In genomic region chr2:112431587-112432295, GRCh38 we compare ENCODE assay signal across 8 cellular contexts. TPM values are rescaled to one million over a fixed set of nuclear protein-coding genes. Genes with fewer than 3 reads are reported as not detected.
DNase-seq lines count a peak whose midpoint lies in the region; ATAC-seq, FAIRE-seq and TF ChIP-seq lines count a peak whose summit lies in the region.
"Not testable (repeated sequence)": the region's sequence is repeated elsewhere in the genome, so short reads cannot be mapped to it uniquely, and the experiment has no call there.

No MANE protein-coding gene starts in this region.

- WGBS in HepG2 (ENCODE audit: low lambda C conversion rate): 92% methylated on average over 21 of the region's 21 CpGs

- H3K4me1 Mint-ChIP-seq in CD8-positive, alpha-beta T cell (ENCODE audit: low read depth): peaks cover 19% of the 10 kb centered on the region
- peaks cover 12% of the 10 kb centered on the region for H3K4me1 Mint-ChIP-seq in activated CD8-positive, alpha-beta memory T cell treated with anti-CD3 and anti-CD28 coated beads, Interleukin-2, amount 10 ng/mL, durations not matched to agents 7 days and 5 days
- not testable (repeated sequence) for H3K4me1 Mint-ChIP-seq in progenitor cell of endocrine pancreas (ENCODE audit: low read depth)

- H3K9me3 Mint-ChIP-seq in CD8-positive, alpha-beta T cell; activated CD8-positive, alpha-beta memory T cell treated with anti-CD3 and anti-CD28 coated beads, Interleukin-2, amount 10 ng/mL, durations not matched to agents 7 days and 5 days (ENCODE audit: low read depth); progenitor cell of endocrine pancreas (ENCODE audit: low read depth): not testable (repeated sequence)

- not testable (repeated sequence) for H3K36me3 Mint-ChIP-seq in CD8-positive, alpha-beta T cell; activated CD8-positive, alpha-beta memory T cell treated with anti-CD3 and anti-CD28 coated beads, Interleukin-2, amount 10 ng/mL, durations not matched to agents 7 days and 5 days; progenitor cell of endocrine pancreas (ENCODE audit: insufficient read depth)

- not testable (repeated sequence) for H3K27me3 Mint-ChIP-seq in CD8-positive, alpha-beta T cell (ENCODE audit: low read depth); activated CD8-positive, alpha-beta memory T cell treated with anti-CD3 and anti-CD28 coated beads, Interleukin-2, amount 10 ng/mL, durations not matched to agents 7 days and 5 days; progenitor cell of endocrine pancreas

- peak overlapping the region; percentile 67 for H3K4me2 ChIP-seq in HepG2 (ENCODE audit: low read depth, low read length)

- TF ChIP-seq EP300 in HepG2 (IDR thresholded peaks at IDR 0.05; ENCODE audit: low read depth in 2 of 2, low read length in 2 of 2); HepG2 (CRISPR knock-in tag; IDR thresholded peaks at IDR 0.05; ENCODE audit: borderline replicate concordance): not testable (repeated sequence)

- POLR2A ChIA-PET in CD8-positive, alpha-beta T cell (lab: Charles Lee); HepG2 (lab: Yijun Ruan, JAX): not testable (repeated sequence)

- not testable (repeated sequence) for ATAC-seq in CD8-positive, alpha-beta T cell; activated CD8-positive, alpha-beta memory T cell treated with anti-CD3 and anti-CD28 coated beads, Interleukin-2, amount 10 ng/mL, durations not matched to agents 7 days and 5 days; HepG2; thoracic aorta (ENCODE audit: insufficient number of reproducible peaks, low FRiP score, low read depth)

- TF ChIP-seq CTCF in CD8-positive, alpha-beta T cell (IDR thresholded peaks at IDR 0.05); breast epithelium (IDR thresholded peaks at IDR 0.05); fibroblast of mammary gland (conservative IDR thresholded peaks at IDR 0.05; ENCODE audit: control insufficient read depth, insufficient read depth, low read depth, low read length); HepG2 (CRISPR knock-in tag; IDR thresholded peaks at IDR 0.05); progenitor cell of endocrine pancreas (IDR thresholded peaks at IDR 0.05; ENCODE audit: unreplicated experiment); thoracic aorta (IDR thresholded peaks at IDR 0.05): not testable (repeated sequence)

- TF ChIP-seq POLR2A in breast epithelium (IDR thresholded peaks at IDR 0.05); HepG2 (IDR thresholded peaks at IDR 0.05; ENCODE audit: insufficient read depth in 1 of 2, low read depth in 2 of 2, low read length in 2 of 2): not testable (repeated sequence)

- H3K4me3 ChIP-seq in CD8-positive, alpha-beta T cell (ENCODE audit: low read depth, low read length): not testable (repeated sequence)
- H3K4me3 ChIP-seq in breast epithelium: peak overlapping the region; percentile 50 to 79 (median 61)
- peak overlapping the region; percentile 55 for H3K4me3 ChIP-seq in fibroblast of mammary gland (ENCODE audit: control insufficient read depth, low read depth, low read length)
- peak overlapping the region; percentile 66 to 72 (median 70); a peak in 4 of 6 replicates for H3K4me3 ChIP-seq in HepG2 (replicated peaks in 1 of 3; ENCODE audit: insufficient read depth in 1 of 3, low read depth in 2 of 3, low read length in 3 of 3)
- H3K4me3 ChIP-seq in thoracic aorta: peak overlapping the region; percentile 88

- not testable (repeated sequence) for BruUV-seq in HepG2 (replicated peaks; lab: Mats Ljungman, UMichigan)

- CTCF ChIA-PET in CD8-positive, alpha-beta T cell (lab: Charles Lee): interaction anchor here (0.7 to 1.3 kb wide), 2 partner anchors 172 to 250 kb away, joined by 3 to 4 read pairs; no protein-coding TSS in a partner anchor
- CTCF ChIA-PET in activated CD8-positive, alpha-beta memory T cell treated with anti-CD3 and anti-CD28 coated beads, Interleukin-2, amount 10 ng/mL, durations not matched to agents 7 days and 5 days (lab: Charles Lee): interaction anchor here (1.5 kb wide), 1 partner anchor 173 kb away, joined by 4 read pairs; no protein-coding TSS in a partner anchor
- CTCF ChIA-PET in HepG2 (lab: Yijun Ruan, JAX; ENCODE audit: low intra/inter-chr PET ratio, low total read pairs): interaction anchor here (3.0 kb wide), 1 partner anchor 172 kb away, joined by 18 read pairs; no protein-coding TSS in a partner anchor

- not testable (repeated sequence) for H3K9me3 ChIP-seq in CD8-positive, alpha-beta T cell (ENCODE audit: low read length); KOPT-K1 (ENCODE audit: insufficient read depth, low read length, poor library complexity, severe bottlenecking); breast epithelium; HepG2 (ENCODE audit: low read length); thoracic aorta

- not testable (repeated sequence) for TF ChIP-seq RAD21 in HepG2 (CRISPR knock-in tag; IDR thresholded peaks at IDR 0.05)

- H3K36me3 ChIP-seq in CD8-positive, alpha-beta T cell (ENCODE audit: insufficient read depth, low read length); KOPT-K1 (ENCODE audit: insufficient read depth, low read length); breast epithelium; HepG2 (replicated peaks in 1 of 2; ENCODE audit: control insufficient read depth in 1 of 2, insufficient read depth in 2 of 2, low read length in 2 of 2); thoracic aorta: not testable (repeated sequence)

- intact Hi-C loops in CD8-positive, alpha-beta T cell (cut with DNase I, micrococcal nuclease): loop anchor here in 1 of 2 experiments (5.0 kb wide), 1 partner anchor 549 kb away; the partner anchor contains the start of gene ANAPC1
- intact Hi-C loops in breast epithelium (cut with DNase I; ENCODE audit: low total_unique reads); HepG2 (cut with micrococcal nuclease; ENCODE audit: unreplicated experiment): not testable (repeated sequence)

- not testable (repeated sequence) for H3K4me1 ChIP-seq in CD8-positive, alpha-beta T cell (ENCODE audit: insufficient read depth, low read length); breast epithelium
- H3K4me1 ChIP-seq in HepG2 (ENCODE audit: insufficient read depth, low read length) (peaks cover 23% of the 10 kb centered on the region), thoracic aorta (ENCODE audit: control insufficient read depth in 1 of 2, low read depth in 2 of 2) (peaks cover 5 to 11% of the 10 kb centered on the region in 2 donors)

- peak overlapping the region; percentile 43; the same call in 1 of the 2 replicates for H3K9ac ChIP-seq in HepG2 (ENCODE audit: insufficient read depth, low read depth, low read length)

- not testable (repeated sequence) for H3K27ac ChIP-seq in CD8-positive, alpha-beta T cell (ENCODE audit: low read depth, low read length); HepG2 (ENCODE audit: extremely low read length, insufficient read depth, low read length)
- H3K27ac ChIP-seq in KOPT-K1 (ENCODE audit: low read depth, low read length, poor library complexity, severe bottlenecking) (peak overlapping the region; percentile 53), breast epithelium (peak overlapping the region in 1 of 2 donors; percentile 97), thoracic aorta (peak overlapping the region in 1 of 2 donors; percentile 93)

- peak overlapping the region; percentile 76 for H3K4me3 Mint-ChIP-seq in CD8-positive, alpha-beta T cell
- peak overlapping the region; percentile 84 for H3K4me3 Mint-ChIP-seq in activated CD8-positive, alpha-beta memory T cell treated with anti-CD3 and anti-CD28 coated beads, Interleukin-2, amount 10 ng/mL, durations not matched to agents 7 days and 5 days
- peak overlapping the region; percentile 35 for H3K4me3 Mint-ChIP-seq in progenitor cell of endocrine pancreas (ENCODE audit: low read depth)

- H2AFZ ChIP-seq in HepG2 (ENCODE audit: low read length): not testable (repeated sequence)

- H3K79me2 ChIP-seq in HepG2 (ENCODE audit: insufficient read depth, low read length): not testable (repeated sequence)

- peak overlapping the region; percentile 69 for H3K27ac Mint-ChIP-seq in CD8-positive, alpha-beta T cell
- peak overlapping the region; percentile 78 for H3K27ac Mint-ChIP-seq in activated CD8-positive, alpha-beta memory T cell treated with anti-CD3 and anti-CD28 coated beads, Interleukin-2, amount 10 ng/mL, durations not matched to agents 7 days and 5 days
- H3K27ac Mint-ChIP-seq in progenitor cell of endocrine pancreas: peak overlapping the region; percentile 16

- H4K20me1 ChIP-seq in HepG2 (ENCODE audit: insufficient read depth, low read length): not testable (repeated sequence)

- not testable (repeated sequence) for DNase-seq in CD8-positive, alpha-beta T cell; activated CD8-positive, alpha-beta memory T cell treated with anti-CD3 and anti-CD28 coated beads, Interleukin-2, amount 10 ng/mL, durations not matched to agents 7 days and 5 days; breast epithelium (ENCODE audit: low spot score in 2 of 2); HepG2 (ENCODE audit: low spot score); progenitor cell of endocrine pancreas (ENCODE audit: low spot score, unreplicated experiment); thoracic aorta (ENCODE audit: low spot score)
- peak; percentile 62 for DNase-seq in fibroblast of mammary gland (ENCODE audit: low read depth)

- not testable (repeated sequence) for FAIRE-seq in HepG2 (lab: Jason Lieb, UNC)

- in situ Hi-C loops in HepG2 (cut with HindIII; ENCODE audit: extremely low pct_ligation_motif_present, low pct_unique_long_range_greater_than_20kb): loop anchor here (10.0 to 25.0 kb wide), 2 partner anchors 169 to 307 kb away; partner anchors contain the start of gene ZC3H8

- H3K27me3 ChIP-seq in CD8-positive, alpha-beta T cell (ENCODE audit: insufficient read depth, low read length); breast epithelium; HepG2 (ENCODE audit: control insufficient read depth in 1 of 2, insufficient read depth in 2 of 2, low read length in 2 of 2); thoracic aorta (replicated peaks; ENCODE audit: insufficient read depth): not testable (repeated sequence)

RNA-seq across cellular contexts. Expression of gene RGPD8, which starts 1.7 kb away (rescaled TPM):
- total RNA-seq in CD8-positive, alpha-beta T cell: 10 to 100 TPM; 85.9 to 97.6 TPM
- total RNA-seq in activated CD8-positive, alpha-beta memory T cell treated with anti-CD3 and anti-CD28 coated beads, Interleukin-2, amount 10 ng/mL, durations not matched to agents 7 days and 5 days: 10 to 100 TPM in 1 of 2 experiments, 1 to 10 TPM in 1; 8.4 to 13.1 TPM
- total RNA-seq in breast epithelium (10 to 100 TPM; 30.4 to 48.9 (median 40.0) TPM), HepG2 (2016; rRNA removed; fragmentation: Illumina TruSeq; extraction: Trizol) (12.8 and 18.7 TPM in 2 replicates), progenitor cell of endocrine pancreas (11.3 and 13.3 TPM in 2 replicates), thoracic aorta (10 to 100 TPM; 30.3 to 53.3 TPM)
- total RNA-seq in HepG2 (2016; cell fraction: cytosol; rRNA removed; fragmentation: Illumina TruSeq; extraction: Trizol; ENCODE audit: low read depth): 4.7 and 7.0 TPM in 2 replicates
- total RNA-seq in HepG2 (2016; cell fraction: insoluble cytoplasmic fraction; rRNA removed; fragmentation: Illumina TruSeq; extraction: Trizol): 12.9 and 15.1 TPM in 2 replicates
- 2.1 and 3.0 TPM in 2 replicates for total RNA-seq in HepG2 (2016; cell fraction: membrane; rRNA removed; fragmentation: Illumina TruSeq; extraction: Trizol)
- total RNA-seq in HepG2 (2016; cell fraction: nucleus; rRNA removed; fragmentation: Illumina TruSeq; extraction: Trizol): 25.1 and 25.7 TPM in 2 replicates
- 2.3 and 3.1 TPM in 2 replicates for polyA plus RNA-seq in HepG2 (2011; rRNA removed)
- 0.70 and 1.1 TPM in 2 replicates for polyA plus RNA-seq in HepG2 (2011; cell fraction: cytosol; rRNA removed)
- 3.6 and 6.3 TPM in 2 replicates for polyA plus RNA-seq in HepG2 (2011; cell fraction: nucleus; rRNA removed)
- polyA plus RNA-seq in HepG2 (2012): 4.0 and 4.1 TPM in 2 replicates
- polyA plus RNA-seq in HepG2 (2016; cell fraction: cytosol; fragmentation: Illumina TruSeq; extraction: Trizol; ENCODE audit: low read depth): 0.03 TPM in 1 of 2 replicates, not detected in the other
- polyA plus RNA-seq in HepG2 (2016; cell fraction: insoluble cytoplasmic fraction; fragmentation: Illumina TruSeq; extraction: Trizol; ENCODE audit: low read depth): 3.0 and 3.1 TPM in 2 replicates
- polyA plus RNA-seq in HepG2 (2016; cell fraction: membrane; fragmentation: Illumina TruSeq; extraction: Trizol; ENCODE audit: low read depth): 0.09 and 0.14 TPM in 2 replicates
- polyA plus RNA-seq in HepG2 (2016; cell fraction: nucleus; fragmentation: Illumina TruSeq; extraction: Trizol; ENCODE audit: insufficient read depth, low read depth): 12.3 and 16.4 TPM in 2 replicates
- polyA minus RNA-seq in HepG2 (2011; rRNA and poly(A)+ RNA removed; ENCODE audit: low replicate concordance): 3.4 and 3.6 TPM in 2 replicates
- 5.5 and 5.9 TPM in 2 replicates for polyA minus RNA-seq in HepG2 (2011; cell fraction: cytosol; rRNA and poly(A)+ RNA removed)
- polyA minus RNA-seq in HepG2 (2011; cell fraction: nucleus; rRNA and poly(A)+ RNA removed): 55.9 and 56.6 TPM in 2 replicates

RNA-seq across cellular contexts. Expression of gene TTL, which starts 50.2 kb away (rescaled TPM):
- total RNA-seq in CD8-positive, alpha-beta T cell: 1 to 10 TPM; 8.1 to 8.7 TPM
- total RNA-seq in activated CD8-positive, alpha-beta memory T cell treated with anti-CD3 and anti-CD28 coated beads, Interleukin-2, amount 10 ng/mL, durations not matched to agents 7 days and 5 days: 10 to 100 TPM; 33.0 to 41.2 TPM
- 10 to 100 TPM; 16.4 to 26.7 (median 22.0) TPM for total RNA-seq in breast epithelium
- total RNA-seq in HepG2 (2016; rRNA removed; fragmentation: Illumina TruSeq; extraction: Trizol): 59.8 and 69.8 TPM in 2 replicates
- 18.0 and 19.1 TPM in 2 replicates for total RNA-seq in HepG2 (2016; cell fraction: cytosol; rRNA removed; fragmentation: Illumina TruSeq; extraction: Trizol; ENCODE audit: low read depth)
- total RNA-seq in HepG2 (2016; cell fraction: insoluble cytoplasmic fraction; rRNA removed; fragmentation: Illumina TruSeq; extraction: Trizol): 56.6 and 58.1 TPM in 2 replicates
- total RNA-seq in HepG2 (2016; cell fraction: membrane; rRNA removed; fragmentation: Illumina TruSeq; extraction: Trizol): 88.3 and 99.8 TPM in 2 replicates
- 39.3 and 44.8 TPM in 2 replicates for total RNA-seq in HepG2 (2016; cell fraction: nucleus; rRNA removed; fragmentation: Illumina TruSeq; extraction: Trizol)
- polyA plus RNA-seq in HepG2 (2011; rRNA removed): 19.0 TPM in 2 replicates
- 10.0 and 16.3 TPM in 2 replicates for polyA plus RNA-seq in HepG2 (2011; cell fraction: cytosol; rRNA removed)
- polyA plus RNA-seq in HepG2 (2011; cell fraction: nucleus; rRNA removed): 12.2 and 20.3 TPM in 2 replicates
- polyA plus RNA-seq in HepG2 (2012): 22.9 and 32.3 TPM in 2 replicates
- 15.2 and 16.6 TPM in 2 replicates for polyA plus RNA-seq in HepG2 (2016; cell fraction: cytosol; fragmentation: Illumina TruSeq; extraction: Trizol; ENCODE audit: low read depth)
- 44.9 and 53.9 TPM in 2 replicates for polyA plus RNA-seq in HepG2 (2016; cell fraction: insoluble cytoplasmic fraction; fragmentation: Illumina TruSeq; extraction: Trizol; ENCODE audit: low read depth)
- 50.2 and 56.8 TPM in 2 replicates for polyA plus RNA-seq in HepG2 (2016; cell fraction: membrane; fragmentation: Illumina TruSeq; extraction: Trizol; ENCODE audit: low read depth)
- 53.2 and 54.6 TPM in 2 replicates for polyA plus RNA-seq in HepG2 (2016; cell fraction: nucleus; fragmentation: Illumina TruSeq; extraction: Trizol; ENCODE audit: insufficient read depth, low read depth)
- polyA minus RNA-seq in HepG2 (2011; rRNA and poly(A)+ RNA removed; ENCODE audit: low replicate concordance): 44.4 and 48.9 TPM in 2 replicates
- 28.8 and 32.0 TPM in 2 replicates for polyA minus RNA-seq in HepG2 (2011; cell fraction: cytosol; rRNA and poly(A)+ RNA removed)
- 20.2 and 23.9 TPM in 2 replicates for polyA minus RNA-seq in HepG2 (2011; cell fraction: nucleus; rRNA and poly(A)+ RNA removed)
- 35.9 and 37.0 TPM in 2 replicates for total RNA-seq in progenitor cell of endocrine pancreas
- 10 to 100 TPM; 30.9 to 35.9 TPM for total RNA-seq in thoracic aorta

Comparison
In these comparisons a context has a peak if more than half of its experiments do, and no peak if none do; other contexts are left out.
1. H3K27ac Mint-ChIP-seq: peak in every context shown above with its lines; median percentile 78 in activated CD8-positive, alpha-beta memory T cell treated with anti-CD3 and anti-CD28 coated beads, Interleukin-2, amount 10 ng/mL, durations not matched to agents 7 days and 5 days; 69 in CD8-positive, alpha-beta T cell; 16 in progenitor cell of endocrine pancreas.